Comparison of ENCODE assay signal across 1 cellular context in genomic region chr9:106753155-106753671, GRCh38.
A peak's percentile ranks its signal among the peaks of the same experiment; 100 is the strongest.
TF ChIP-seq lines count a peak whose summit lies in the region.

No MANE protein-coding gene starts in this region.

TF ChIP-seq in GM12878, 131 proteins besides CTCF, POLR2A, EP300 and RAD21 (continued from another document and continues in another):
- TF ChIP-seq BCL11A (IDR thresholded peaks at IDR 0.05; ENCODE audit: low read depth, low read length) (peak; percentile 91), LARP7 (IDR thresholded peaks at IDR 0.05) (no peak), E2F8 (IDR thresholded peaks at IDR 0.05; ENCODE audit: low read depth, partially characterized antibody) (no peak), KAT2A (conservative IDR thresholded peaks at IDR 0.05; ENCODE audit: control insufficient read depth, low read depth, low read length) (no peak), CHD1 (IDR thresholded peaks at IDR 0.05; ENCODE audit: low read depth, low read length) (no peak), ETV6 (conservative IDR thresholded peaks at IDR 0.05 in 1 of 2, IDR thresholded peaks at IDR 0.05 in 1 of 2; ENCODE audit: borderline replicate concordance in 1 of 2, low read depth in 1 of 2) (peak in 1 of 2 experiments; percentile 80; a peak in 2 of 4 replicates), ATF2 (IDR thresholded peaks at IDR 0.05; ENCODE audit: low read length) (peak; percentile 79), BRCA1 (IDR thresholded peaks at IDR 0.05; ENCODE audit: low read depth, low read length) (no peak), GATAD2B (conservative IDR thresholded peaks at IDR 0.05; ENCODE audit: low read depth) (no peak), RBBP5 (conservative IDR thresholded peaks at IDR 0.05) (no peak), HDAC6 (IDR thresholded peaks at IDR 0.05; ENCODE audit: unreplicated experiment) (no peak), POLR2AphosphoS5 (IDR thresholded peaks at IDR 0.05; ENCODE audit: low read length) (no peak), SREBF2 (IDR thresholded peaks at IDR 0.05; ENCODE audit: low read length) (no peak), SP1 (IDR thresholded peaks at IDR 0.05; ENCODE audit: low read depth, low read length) (peak; percentile 73), BMI1 (IDR thresholded peaks at IDR 0.05; ENCODE audit: borderline replicate concordance) (peak; percentile 60), ASH2L (IDR thresholded peaks at IDR 0.05; ENCODE audit: borderline replicate concordance, low read depth) (no peak), FOXK2 (IDR thresholded peaks at IDR 0.05) (no peak; the same call in 1 of the 2 replicates), EED (IDR thresholded peaks at IDR 0.05; ENCODE audit: low read depth) (peak; percentile 93), STAT3 (IDR thresholded peaks at IDR 0.05; ENCODE audit: low read depth, low read length) (no peak), TCF7 (IDR thresholded peaks at IDR 0.05; ENCODE audit: borderline replicate concordance) (peak; percentile 63; the same call in 1 of the 2 replicates), NFXL1 (IDR thresholded peaks at IDR 0.05; ENCODE audit: borderline replicate concordance) (no peak), ZNF217 (IDR thresholded peaks at IDR 0.05) (peak; percentile 93), NR2C2 (IDR thresholded peaks at IDR 0.05; ENCODE audit: borderline replicate concordance, control insufficient read depth, insufficient read length, low read depth) (no peak), MEF2B (IDR thresholded peaks at IDR 0.05; ENCODE audit: partially characterized antibody, poor library complexity, severe bottlenecking) (peak; percentile 73), DPF2 (IDR thresholded peaks at IDR 0.05) (peak; percentile 96), NRF1 (conservative IDR thresholded peaks at IDR 0.05; ENCODE audit: low read depth, low read length) (no peak), ZNF384 (IDR thresholded peaks at IDR 0.05; ENCODE audit: borderline replicate concordance, low read depth, low read length) (no peak), TAF1 (IDR thresholded peaks at IDR 0.05; ENCODE audit: borderline replicate concordance, low read depth, low read length) (no peak), SREBF1 (IDR thresholded peaks at IDR 0.05; ENCODE audit: low read length) (no peak), MTA3 (IDR thresholded peaks at IDR 0.05; ENCODE audit: borderline replicate concordance, low read length) (peak; percentile 57; the same call in 1 of the 2 replicates), RB1 (IDR thresholded peaks at IDR 0.05; ENCODE audit: borderline replicate concordance) (no peak), EGR1 (IDR thresholded peaks at IDR 0.05; ENCODE audit: borderline replicate concordance in 1 of 2, low read depth in 2 of 2, low read length in 2 of 2) (no peak), RELA (IDR thresholded peaks at IDR 0.05; ENCODE audit: borderline replicate concordance, partially characterized antibody) (peak; percentile 93), SUZ12 (IDR thresholded peaks at IDR 0.05; ENCODE audit: unreplicated experiment) (no peak), ZSCAN29 (IDR thresholded peaks at IDR 0.05) (no peak), PML (IDR thresholded peaks at IDR 0.05; ENCODE audit: low read length) (peak; percentile 68), CREM (IDR thresholded peaks at IDR 0.05; ENCODE audit: low read depth) (peak; percentile 93), FOXM1 (IDR thresholded peaks at IDR 0.05; ENCODE audit: low read depth, low read length) (0 out of 2 replicates have a peak, but pooled peaks have one; percentile 22), YBX1 (IDR thresholded peaks at IDR 0.05) (no peak)
- TF ChIP-seq, protein P1, sequence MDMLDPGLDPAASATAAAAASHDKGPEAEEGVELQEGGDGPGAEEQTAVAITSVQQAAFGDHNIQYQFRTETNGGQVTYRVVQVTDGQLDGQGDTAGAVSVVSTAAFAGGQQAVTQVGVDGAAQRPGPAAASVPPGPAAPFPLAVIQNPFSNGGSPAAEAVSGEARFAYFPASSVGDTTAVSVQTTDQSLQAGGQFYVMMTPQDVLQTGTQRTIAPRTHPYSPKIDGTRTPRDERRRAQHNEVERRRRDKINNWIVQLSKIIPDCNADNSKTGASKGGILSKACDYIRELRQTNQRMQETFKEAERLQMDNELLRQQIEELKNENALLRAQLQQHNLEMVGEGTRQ (IDR thresholded peaks at IDR 0.05; ENCODE audit: borderline replicate concordance, low read depth, low read length), result no peak
- TF ChIP-seq, protein P2, sequence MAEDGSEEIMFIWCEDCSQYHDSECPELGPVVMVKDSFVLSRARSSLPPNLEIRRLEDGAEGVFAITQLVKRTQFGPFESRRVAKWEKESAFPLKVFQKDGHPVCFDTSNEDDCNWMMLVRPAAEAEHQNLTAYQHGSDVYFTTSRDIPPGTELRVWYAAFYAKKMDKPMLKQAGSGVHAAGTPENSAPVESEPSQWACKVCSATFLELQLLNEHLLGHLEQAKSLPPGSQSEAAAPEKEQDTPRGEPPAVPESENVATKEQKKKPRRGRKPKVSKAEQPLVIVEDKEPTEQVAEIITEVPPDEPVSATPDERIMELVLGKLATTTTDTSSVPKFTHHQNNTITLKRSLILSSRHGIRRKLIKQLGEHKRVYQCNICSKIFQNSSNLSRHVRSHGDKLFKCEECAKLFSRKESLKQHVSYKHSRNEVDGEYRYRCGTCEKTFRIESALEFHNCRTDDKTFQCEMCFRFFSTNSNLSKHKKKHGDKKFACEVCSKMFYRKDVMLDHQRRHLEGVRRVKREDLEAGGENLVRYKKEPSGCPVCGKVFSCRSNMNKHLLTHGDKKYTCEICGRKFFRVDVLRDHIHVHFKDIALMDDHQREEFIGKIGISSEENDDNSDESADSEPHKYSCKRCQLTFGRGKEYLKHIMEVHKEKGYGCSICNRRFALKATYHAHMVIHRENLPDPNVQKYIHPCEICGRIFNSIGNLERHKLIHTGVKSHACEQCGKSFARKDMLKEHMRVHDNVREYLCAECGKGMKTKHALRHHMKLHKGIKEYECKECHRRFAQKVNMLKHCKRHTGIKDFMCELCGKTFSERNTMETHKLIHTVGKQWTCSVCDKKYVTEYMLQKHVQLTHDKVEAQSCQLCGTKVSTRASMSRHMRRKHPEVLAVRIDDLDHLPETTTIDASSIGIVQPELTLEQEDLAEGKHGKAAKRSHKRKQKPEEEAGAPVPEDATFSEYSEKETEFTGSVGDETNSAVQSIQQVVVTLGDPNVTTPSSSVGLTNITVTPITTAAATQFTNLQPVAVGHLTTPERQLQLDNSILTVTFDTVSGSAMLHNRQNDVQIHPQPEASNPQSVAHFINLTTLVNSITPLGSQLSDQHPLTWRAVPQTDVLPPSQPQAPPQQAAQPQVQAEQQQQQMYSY (CRISPR knock-in tag; IDR thresholded peaks at IDR 0.05), result no peak
- TF ChIP-seq, protein P3, sequence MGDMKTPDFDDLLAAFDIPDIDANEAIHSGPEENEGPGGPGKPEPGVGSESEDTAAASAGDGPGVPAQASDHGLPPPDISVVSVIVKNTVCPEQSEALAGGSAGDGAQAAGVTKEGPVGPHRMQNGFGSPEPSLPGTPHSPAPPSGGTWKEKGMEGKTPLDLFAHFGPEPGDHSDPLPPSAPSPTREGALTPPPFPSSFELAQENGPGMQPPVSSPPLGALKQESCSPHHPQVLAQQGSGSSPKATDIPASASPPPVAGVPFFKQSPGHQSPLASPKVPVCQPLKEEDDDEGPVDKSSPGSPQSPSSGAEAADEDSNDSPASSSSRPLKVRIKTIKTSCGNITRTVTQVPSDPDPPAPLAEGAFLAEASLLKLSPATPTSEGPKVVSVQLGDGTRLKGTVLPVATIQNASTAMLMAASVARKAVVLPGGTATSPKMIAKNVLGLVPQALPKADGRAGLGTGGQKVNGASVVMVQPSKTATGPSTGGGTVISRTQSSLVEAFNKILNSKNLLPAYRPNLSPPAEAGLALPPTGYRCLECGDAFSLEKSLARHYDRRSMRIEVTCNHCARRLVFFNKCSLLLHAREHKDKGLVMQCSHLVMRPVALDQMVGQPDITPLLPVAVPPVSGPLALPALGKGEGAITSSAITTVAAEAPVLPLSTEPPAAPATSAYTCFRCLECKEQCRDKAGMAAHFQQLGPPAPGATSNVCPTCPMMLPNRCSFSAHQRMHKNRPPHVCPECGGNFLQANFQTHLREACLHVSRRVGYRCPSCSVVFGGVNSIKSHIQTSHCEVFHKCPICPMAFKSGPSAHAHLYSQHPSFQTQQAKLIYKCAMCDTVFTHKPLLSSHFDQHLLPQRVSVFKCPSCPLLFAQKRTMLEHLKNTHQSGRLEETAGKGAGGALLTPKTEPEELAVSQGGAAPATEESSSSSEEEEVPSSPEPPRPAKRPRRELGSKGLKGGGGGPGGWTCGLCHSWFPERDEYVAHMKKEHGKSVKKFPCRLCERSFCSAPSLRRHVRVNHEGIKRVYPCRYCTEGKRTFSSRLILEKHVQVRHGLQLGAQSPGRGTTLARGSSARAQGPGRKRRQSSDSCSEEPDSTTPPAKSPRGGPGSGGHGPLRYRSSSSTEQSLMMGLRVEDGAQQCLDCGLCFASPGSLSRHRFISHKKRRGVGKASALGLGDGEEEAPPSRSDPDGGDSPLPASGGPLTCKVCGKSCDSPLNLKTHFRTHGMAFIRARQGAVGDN (IDR thresholded peaks at IDR 0.05), result no peak
- TF ChIP-seq, protein P4, sequence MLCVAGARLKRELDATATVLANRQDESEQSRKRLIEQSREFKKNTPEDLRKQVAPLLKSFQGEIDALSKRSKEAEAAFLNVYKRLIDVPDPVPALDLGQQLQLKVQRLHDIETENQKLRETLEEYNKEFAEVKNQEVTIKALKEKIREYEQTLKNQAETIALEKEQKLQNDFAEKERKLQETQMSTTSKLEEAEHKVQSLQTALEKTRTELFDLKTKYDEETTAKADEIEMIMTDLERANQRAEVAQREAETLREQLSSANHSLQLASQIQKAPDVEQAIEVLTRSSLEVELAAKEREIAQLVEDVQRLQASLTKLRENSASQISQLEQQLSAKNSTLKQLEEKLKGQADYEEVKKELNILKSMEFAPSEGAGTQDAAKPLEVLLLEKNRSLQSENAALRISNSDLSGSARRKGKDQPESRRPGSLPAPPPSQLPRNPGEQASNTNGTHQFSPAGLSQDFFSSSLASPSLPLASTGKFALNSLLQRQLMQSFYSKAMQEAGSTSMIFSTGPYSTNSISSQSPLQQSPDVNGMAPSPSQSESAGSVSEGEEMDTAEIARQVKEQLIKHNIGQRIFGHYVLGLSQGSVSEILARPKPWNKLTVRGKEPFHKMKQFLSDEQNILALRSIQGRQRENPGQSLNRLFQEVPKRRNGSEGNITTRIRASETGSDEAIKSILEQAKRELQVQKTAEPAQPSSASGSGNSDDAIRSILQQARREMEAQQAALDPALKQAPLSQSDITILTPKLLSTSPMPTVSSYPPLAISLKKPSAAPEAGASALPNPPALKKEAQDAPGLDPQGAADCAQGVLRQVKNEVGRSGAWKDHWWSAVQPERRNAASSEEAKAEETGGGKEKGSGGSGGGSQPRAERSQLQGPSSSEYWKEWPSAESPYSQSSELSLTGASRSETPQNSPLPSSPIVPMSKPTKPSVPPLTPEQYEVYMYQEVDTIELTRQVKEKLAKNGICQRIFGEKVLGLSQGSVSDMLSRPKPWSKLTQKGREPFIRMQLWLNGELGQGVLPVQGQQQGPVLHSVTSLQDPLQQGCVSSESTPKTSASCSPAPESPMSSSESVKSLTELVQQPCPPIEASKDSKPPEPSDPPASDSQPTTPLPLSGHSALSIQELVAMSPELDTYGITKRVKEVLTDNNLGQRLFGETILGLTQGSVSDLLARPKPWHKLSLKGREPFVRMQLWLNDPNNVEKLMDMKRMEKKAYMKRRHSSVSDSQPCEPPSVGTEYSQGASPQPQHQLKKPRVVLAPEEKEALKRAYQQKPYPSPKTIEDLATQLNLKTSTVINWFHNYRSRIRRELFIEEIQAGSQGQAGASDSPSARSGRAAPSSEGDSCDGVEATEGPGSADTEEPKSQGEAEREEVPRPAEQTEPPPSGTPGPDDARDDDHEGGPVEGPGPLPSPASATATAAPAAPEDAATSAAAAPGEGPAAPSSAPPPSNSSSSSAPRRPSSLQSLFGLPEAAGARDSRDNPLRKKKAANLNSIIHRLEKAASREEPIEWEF (IDR thresholded peaks at IDR 0.05; ENCODE audit: insufficient replicate concordance, low read depth, low read length), result no peak
- TF ChIP-seq, protein P5, sequence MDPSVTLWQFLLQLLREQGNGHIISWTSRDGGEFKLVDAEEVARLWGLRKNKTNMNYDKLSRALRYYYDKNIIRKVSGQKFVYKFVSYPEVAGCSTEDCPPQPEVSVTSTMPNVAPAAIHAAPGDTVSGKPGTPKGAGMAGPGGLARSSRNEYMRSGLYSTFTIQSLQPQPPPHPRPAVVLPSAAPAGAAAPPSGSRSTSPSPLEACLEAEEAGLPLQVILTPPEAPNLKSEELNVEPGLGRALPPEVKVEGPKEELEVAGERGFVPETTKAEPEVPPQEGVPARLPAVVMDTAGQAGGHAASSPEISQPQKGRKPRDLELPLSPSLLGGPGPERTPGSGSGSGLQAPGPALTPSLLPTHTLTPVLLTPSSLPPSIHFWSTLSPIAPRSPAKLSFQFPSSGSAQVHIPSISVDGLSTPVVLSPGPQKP (IDR thresholded peaks at IDR 0.05; ENCODE audit: low read depth, low read length), result no peak
